In genomic region chr11:47861762-47862161, GRCh38 we compare ENCODE assay signal across 1 cellular context.
TF ChIP-seq lines count a peak whose summit lies in the region.

No MANE protein-coding gene starts in this region.

TF ChIP-seq in GM23338, 12 proteins besides CTCF, POLR2A, EP300 and RAD21 (continued from another document):
- TF ChIP-seq ETS1 (IDR thresholded peaks at IDR 0.05) (no peak), POLR2AphosphoS5 (IDR thresholded peaks at IDR 0.05; ENCODE audit: low read depth) (no peak), EZH2 (IDR thresholded peaks at IDR 0.05; ENCODE audit: low read depth, unreplicated experiment) (no peak), EZH2phosphoT487 (IDR thresholded peaks at IDR 0.05; ENCODE audit: unreplicated experiment) (no peak), STAT1 (IDR thresholded peaks at IDR 0.05; ENCODE audit: unreplicated experiment) (no peak), ZNF114 (CRISPR knock-in tag; IDR thresholded peaks at IDR 0.05) (no peak), NANOG (IDR thresholded peaks at IDR 0.05; ENCODE audit: borderline replicate concordance) (no peak), JUNB (IDR thresholded peaks at IDR 0.05; ENCODE audit: unreplicated experiment) (no peak), ZNF462 (CRISPR knock-in tag; IDR thresholded peaks at IDR 0.05) (no peak), REST (IDR thresholded peaks at IDR 0.05; ENCODE audit: unreplicated experiment) (no peak), ZNF331 (CRISPR knock-in tag; IDR thresholded peaks at IDR 0.05; ENCODE audit: low read depth) (no peak)
